15 cellular contexts compared by ENCODE assay signal in genomic region chr16:84605339-84605848, GRCh38. TPM values are rescaled to one million over a fixed set of nuclear protein-coding genes. Genes with fewer than 3 reads are reported as not detected.
DNase-seq lines count a peak whose midpoint lies in the region; ATAC-seq and TF ChIP-seq lines count a peak whose summit lies in the region.
"Had no signal": no experiment of that assay in that cellular context is flagged by ENCODE, and none has a peak within 500 bp of the region (broad histone marks: within the 10 kb centered on the region; RNA-seq: fewer than 3 reads in every experiment).

No MANE protein-coding gene starts in this region.

- POLR2A ChIA-PET in HEK293 (lab: Yijun Ruan, JAX), result no interaction called here
- POLR2A ChIA-PET in activated CD8-positive, alpha-beta T cell treated with anti-CD3 and anti-CD28 coated beads for 36 hours (lab: Charles Lee), result interaction anchor here (0.7 to 1.5 kb wide), 2 partner anchors 8 to 451 kb away, joined by 3 to 4 read pairs; no protein-coding TSS in a partner anchor
- POLR2A ChIA-PET in naive thymus-derived CD8-positive, alpha-beta T cell (lab: Charles Lee), result interaction anchor here (1.7 to 4.4 kb wide), 2 partner anchors 11 to 56 kb away, joined by 7 to 33 read pairs; partner anchors contain the start of gene COTL1

- no peak for TF ChIP-seq POLR2A in body of pancreas (IDR thresholded peaks at IDR 0.05)

- CTCF ChIA-PET in HEK293 (lab: Yijun Ruan, JAX), result no interaction called here
- CTCF ChIA-PET in activated CD8-positive, alpha-beta T cell treated with anti-CD3 and anti-CD28 coated beads for 36 hours (lab: Charles Lee), result interaction anchor here (0.8 to 4.4 kb wide), 2 partner anchors 17 to 133 kb away, joined by 3 to 24 read pairs; no protein-coding TSS in a partner anchor

- peak overlapping the region; percentile 69 for H3K27ac ChIP-seq in CD4-positive, CD25-positive, alpha-beta regulatory T cell (ENCODE audit: insufficient read depth, low read length, poor library complexity, severe bottlenecking)
- H3K27ac ChIP-seq in HEK293 (ENCODE audit: extremely low read depth, low read depth, low read length) (no peak overlapping the region), body of pancreas (no peak overlapping the region)

- H3K36me3 Mint-ChIP-seq in CD4-positive, CD25-positive, alpha-beta regulatory T cell, result peaks cover 18% of the 10 kb centered on the region
- peaks cover 75% of the 10 kb centered on the region for H3K36me3 Mint-ChIP-seq in activated CD8-positive, alpha-beta T cell treated with anti-CD3 and anti-CD28 coated beads for 36 hours (ENCODE audit: low read depth)
- H3K36me3 Mint-ChIP-seq in naive thymus-derived CD8-positive, alpha-beta T cell, result peaks cover 0 to 12% (median 10%) of the 10 kb centered on the region in 3 donors

- H3K36me3 ChIP-seq in CD4-positive, CD25-positive, alpha-beta regulatory T cell (ENCODE audit: control insufficient read depth, insufficient read depth, low read length), result peaks cover 4% of the 10 kb centered on the region
- no peaks in the 10 kb centered on the region for H3K36me3 ChIP-seq in HEK293 (ENCODE audit: control insufficient read depth in 2 of 2, insufficient read depth in 1 of 2, low read length in 2 of 2)
- no peaks in the 10 kb centered on the region for H3K36me3 ChIP-seq in body of pancreas (replicated peaks in 1 of 2; ENCODE audit: insufficient read depth in 1 of 2, low read depth in 2 of 2)
- no peaks in the 10 kb centered on the region for H3K36me3 ChIP-seq in mucosa of descending colon (ENCODE audit: low read depth)
- H3K36me3 ChIP-seq: left lung, transverse colon had no signal

- peak overlapping the region in 1 of 4 donors; percentile 38 for H3K4me3 Mint-ChIP-seq in CD4-positive, CD25-positive, alpha-beta regulatory T cell
- no peak overlapping the region for H3K4me3 Mint-ChIP-seq in activated CD8-positive, alpha-beta T cell treated with anti-CD3 and anti-CD28 coated beads for 36 hours
- peak overlapping the region in 7 of 10 donors; percentile 22 to 88 (median 58) for H3K4me3 Mint-ChIP-seq in naive thymus-derived CD8-positive, alpha-beta T cell
- H3K4me3 Mint-ChIP-seq: activated CD4-positive, alpha-beta T cell treated with anti-CD3 and anti-CD28 coated beads for 36 hours had no signal

- no peaks in the 10 kb centered on the region for H3K27me3 ChIP-seq in CD4-positive, CD25-positive, alpha-beta regulatory T cell (ENCODE audit: control insufficient read depth, insufficient read depth, low read length)
- no peaks in the 10 kb centered on the region for H3K27me3 ChIP-seq in body of pancreas
- H3K27me3 ChIP-seq: left lung, transverse colon had no signal

- no peaks in the 10 kb centered on the region for H3K9me3 Mint-ChIP-seq in CD4-positive, CD25-positive, alpha-beta regulatory T cell
- H3K9me3 Mint-ChIP-seq in activated CD8-positive, alpha-beta T cell treated with anti-CD3 and anti-CD28 coated beads for 36 hours, result peaks cover 4% of the 10 kb centered on the region
- H3K9me3 Mint-ChIP-seq in naive thymus-derived CD8-positive, alpha-beta T cell, result no peaks in the 10 kb centered on the region

- H3K27me3 Mint-ChIP-seq in CD4-positive, CD25-positive, alpha-beta regulatory T cell, result no peaks in the 10 kb centered on the region
- no peaks in the 10 kb centered on the region for H3K27me3 Mint-ChIP-seq in activated CD8-positive, alpha-beta T cell treated with anti-CD3 and anti-CD28 coated beads for 36 hours
- H3K27me3 Mint-ChIP-seq in naive thymus-derived CD8-positive, alpha-beta T cell, result no peaks in the 10 kb centered on the region
- H3K27me3 Mint-ChIP-seq: activated CD4-positive, alpha-beta T cell treated with anti-CD3 and anti-CD28 coated beads for 36 hours had no signal

- H3K4me1 Mint-ChIP-seq in CD4-positive, CD25-positive, alpha-beta regulatory T cell, result peaks cover 32 to 95% (median 70%) of the 10 kb centered on the region in 4 donors
- peaks cover 95% of the 10 kb centered on the region for H3K4me1 Mint-ChIP-seq in activated CD8-positive, alpha-beta T cell treated with anti-CD3 and anti-CD28 coated beads for 36 hours (ENCODE audit: low read depth)
- H3K4me1 Mint-ChIP-seq in naive thymus-derived CD8-positive, alpha-beta T cell, result peaks cover 51 to 95% (median 93%) of the 10 kb centered on the region in 4 donors

- peaks cover 96% of the 10 kb centered on the region for H3K4me1 ChIP-seq in CD4-positive, CD25-positive, alpha-beta regulatory T cell (ENCODE audit: control insufficient read depth, insufficient read depth, low read length, poor library complexity, severe bottlenecking)
- H3K4me1 ChIP-seq in HEK293 (ENCODE audit: control insufficient read depth, insufficient read depth, low read length), result no peaks in the 10 kb centered on the region
- no peaks in the 10 kb centered on the region for H3K4me1 ChIP-seq in body of pancreas
- H3K4me1 ChIP-seq in mucosa of descending colon (ENCODE audit: low read depth), result peaks cover 13% of the 10 kb centered on the region

- no peak for ATAC-seq in CD4-positive, CD25-positive, alpha-beta regulatory T cell (ENCODE audit: low read depth in 2 of 2)
- ATAC-seq in activated CD8-positive, alpha-beta T cell treated with anti-CD3 and anti-CD28 coated beads for 36 hours, result no peak
- ATAC-seq in naive thymus-derived CD8-positive, alpha-beta T cell, result no peak
- no peak for ATAC-seq in body of pancreas
- no peak for ATAC-seq in GM19023 (IDR thresholded peaks at IDR 0.05; ENCODE audit: unreplicated experiment)
- no peak for ATAC-seq in mucosa of descending colon
- ATAC-seq: activated CD4-positive, alpha-beta T cell treated with anti-CD3 and anti-CD28 coated beads for 36 hours; left lung; PC-3 had no signal

- DNase-seq in CD4-positive, CD25-positive, alpha-beta regulatory T cell, result no peak
- no peak for DNase-seq in activated CD8-positive, alpha-beta T cell treated with anti-CD3 and anti-CD28 coated beads for 36 hours
- DNase-seq in naive thymus-derived CD8-positive, alpha-beta T cell, result no peak
- no peak for DNase-seq in body of pancreas
- DNase-seq in mucosa of descending colon, result no peak
- no peak for DNase-seq in NCI-H2196 (lab: John Stamatoyannopoulos, UW; ENCODE audit: unreplicated experiment)
- DNase-seq: activated CD4-positive, alpha-beta T cell treated with anti-CD3 and anti-CD28 coated beads for 36 hours; hippocampal formation; left lung; NCI-H1105; NCI-H2227 treated with DMSO at 0.1 percent for 48 hours; PC-3; transverse colon had no signal

- intact Hi-C loops in activated CD8-positive, alpha-beta T cell treated with anti-CD3 and anti-CD28 coated beads for 36 hours (cut with micrococcal nuclease), result no loop called here
- intact Hi-C loops in body of pancreas (cut with DNase I) (no loop called here), mucosa of descending colon (cut with DNase I, micrococcal nuclease) (no loop called here)

- peak overlapping the region; percentile 56 to 81 (median 80) for H3K27ac Mint-ChIP-seq in CD4-positive, CD25-positive, alpha-beta regulatory T cell
- peak overlapping the region; percentile 81 for H3K27ac Mint-ChIP-seq in activated CD8-positive, alpha-beta T cell treated with anti-CD3 and anti-CD28 coated beads for 36 hours
- peak overlapping the region in 9 of 10 donors; percentile 69 to 99 (median 90) for H3K27ac Mint-ChIP-seq in naive thymus-derived CD8-positive, alpha-beta T cell

- no peak overlapping the region for H3K4me3 ChIP-seq in CD4-positive, CD25-positive, alpha-beta regulatory T cell (ENCODE audit: low read depth, low read length)
- H3K4me3 ChIP-seq in HEK293 (ENCODE audit: low read depth, low read length) (no peak overlapping the region), body of pancreas (no peak overlapping the region), mucosa of descending colon (no peak overlapping the region)
- H3K4me3 ChIP-seq: left lung, transverse colon had no signal

- H3K9me3 ChIP-seq in CD4-positive, CD25-positive, alpha-beta regulatory T cell (ENCODE audit: control insufficient read depth in 2 of 2, low read length in 2 of 2), result no peaks in the 10 kb centered on the region
- H3K9me3 ChIP-seq in HEK293 (ENCODE audit: control insufficient read depth, insufficient read depth, low read depth, low read length) (no peaks in the 10 kb centered on the region), body of pancreas (no peaks in the 10 kb centered on the region), mucosa of descending colon (no peaks in the 10 kb centered on the region)
- H3K9me3 ChIP-seq: transverse colon had no signal

- 90 to 94% methylated on average over 6 of the region's 6 CpGs for WGBS in body of pancreas, 2 donors

- TF ChIP-seq CTCF in HEK293 (tag by site-specific recombination; IDR thresholded peaks at IDR 0.05) (no peak), body of pancreas (IDR thresholded peaks at IDR 0.05) (no peak), mucosa of descending colon (IDR thresholded peaks at IDR 0.05) (no peak)
- no peak for TF ChIP-seq CTCF in activated CD8-positive, alpha-beta T cell treated with anti-CD3 and anti-CD28 coated beads for 36 hours (IDR thresholded peaks at IDR 0.05)

TF ChIP-seq in HEK293, 187 proteins besides CTCF, POLR2A, EP300 and RAD21:
- TF ChIP-seq KLF9 (tag by site-specific recombination; IDR thresholded peaks at IDR 0.05; ENCODE audit: low read depth), result no peak
- TF ChIP-seq SETDB1 (IDR thresholded peaks at IDR 0.05; ENCODE audit: insufficient read length, low read length), result peak; percentile 45

RNA-seq across cellular contexts. Expression of gene COTL1, which starts 12.5 kb away (rescaled TPM):
- 353 TPM for total RNA-seq in CD4-positive, CD25-positive, alpha-beta regulatory T cell
- polyA plus RNA-seq in CD4-positive, CD25-positive, alpha-beta regulatory T cell, result 100 to 1,000 TPM; 450 to 761 (median 584) TPM
- 100 to 1,000 TPM; 664 to 677 TPM for total RNA-seq in activated CD8-positive, alpha-beta T cell treated with anti-CD3 and anti-CD28 coated beads for 36 hours
- total RNA-seq in naive thymus-derived CD8-positive, alpha-beta T cell, result 100 to 1,000 TPM in 1 of 2 experiments, 10 to 100 TPM in 1; 99.1 to 101 TPM
- 100 to 1,000 TPM; 341 to 512 (median 425) TPM for polyA plus RNA-seq in naive thymus-derived CD8-positive, alpha-beta T cell
- total RNA-seq in body of pancreas (10 to 100 TPM; 19.7 to 20.4 TPM), mucosa of descending colon (100 to 1,000 TPM in 1 of 3 donors, 10 to 100 TPM in 2; 52.8 to 120 (median 56.8) TPM)

RNA-seq across cellular contexts. Expression of gene KLHL36, which starts 42.9 kb away (rescaled TPM):
- total RNA-seq in CD4-positive, CD25-positive, alpha-beta regulatory T cell, result 86.0 TPM
- polyA plus RNA-seq in CD4-positive, CD25-positive, alpha-beta regulatory T cell, result 10 to 100 TPM; 28.1 to 43.4 (median 35.1) TPM
- 10 to 100 TPM; 41.0 to 44.0 TPM for total RNA-seq in activated CD8-positive, alpha-beta T cell treated with anti-CD3 and anti-CD28 coated beads for 36 hours
- total RNA-seq in naive thymus-derived CD8-positive, alpha-beta T cell, result 100 to 1,000 TPM; 151 to 157 TPM
- polyA plus RNA-seq in naive thymus-derived CD8-positive, alpha-beta T cell, result 10 to 100 TPM; 27.4 to 50.3 (median 32.0) TPM
- total RNA-seq in body of pancreas, result 10 to 100 TPM; 39.7 to 50.8 TPM
- total RNA-seq in mucosa of descending colon, result 10 to 100 TPM; 47.5 to 60.3 (median 59.2) TPM
